10 cellular contexts compared by ENCODE assay signal in the genomic region with DNA sequence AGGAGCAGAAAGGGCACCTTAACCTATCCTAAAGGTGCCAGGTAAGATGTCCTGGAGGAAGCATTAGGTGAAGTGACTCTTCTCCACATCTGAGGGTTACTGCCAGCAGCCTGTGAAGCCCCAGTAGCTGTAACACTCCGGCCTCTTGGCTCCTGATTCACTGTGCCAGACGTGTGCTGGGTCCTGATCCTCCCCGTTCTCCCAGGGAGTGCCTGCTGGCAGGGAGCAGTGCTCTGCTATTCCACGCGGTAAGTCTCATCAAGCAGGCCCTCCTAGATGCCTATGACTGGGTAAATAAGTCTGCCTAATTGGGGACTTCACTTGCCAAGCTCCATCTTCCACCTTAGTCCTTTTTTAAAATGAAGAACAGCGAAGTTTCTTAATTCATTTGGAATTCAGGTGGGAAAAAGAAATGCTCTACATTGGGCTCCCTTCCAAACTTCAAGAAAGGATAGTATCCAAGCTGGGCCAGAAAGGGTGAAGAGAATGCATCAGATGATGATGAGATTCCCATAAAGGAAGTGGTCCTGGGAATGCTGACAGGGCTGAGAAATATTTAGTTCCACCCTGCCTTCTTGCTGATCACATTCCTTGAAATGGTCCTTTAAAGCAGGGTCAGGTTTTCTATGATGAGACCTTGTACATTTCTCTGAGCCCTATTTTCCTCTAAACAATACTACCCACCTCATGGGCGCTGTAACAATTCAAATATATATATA.
DNase-seq lines count a peak whose midpoint lies in the region; ATAC-seq and TF ChIP-seq lines count a peak whose summit lies in the region.
"Had no signal": no experiment of that assay in that cellular context is flagged by ENCODE, and none has a peak within 500 bp of the region (broad histone marks: within the 10 kb centered on the region; RNA-seq: fewer than 3 reads in every experiment).

No MANE protein-coding gene starts in this region.

- ATAC-seq in SK-N-SH treated with all-trans-retinoic acid at 6 μM for 48 hours (peak; percentile 4; the same call in 1 of the 3 replicates), GM19324 (IDR thresholded peaks at IDR 0.05; ENCODE audit: low FRiP score, unreplicated experiment) (no peak)

- H3K4me1 ChIP-seq in Caco-2, result peaks cover 40% of the 10 kb centered on the region

- H3K4me3 ChIP-seq in Caco-2 (ENCODE audit: low read depth, low read length), result no peak overlapping the region

- intact Hi-C loops in Caco-2 (cut with micrococcal nuclease; ENCODE audit: unreplicated experiment), result loop anchor here (1.0 kb wide), 3 partner anchors 9 to 100 kb away; no protein-coding TSS in a partner anchor

- H3K27me3 ChIP-seq in Caco-2 (replicated peaks; ENCODE audit: control insufficient read depth, insufficient read depth, low read length), result no peaks in the 10 kb centered on the region

- H3K36me3 ChIP-seq in Caco-2 (ENCODE audit: control insufficient read depth, insufficient read depth, low read length), result no peaks in the 10 kb centered on the region

- H3K4me1 Mint-ChIP-seq in Caco-2 (ENCODE audit: low read depth, unreplicated experiment), result peaks cover 17% of the 10 kb centered on the region

- H3K9me3 Mint-ChIP-seq in Caco-2 (ENCODE audit: unreplicated experiment), result no peaks in the 10 kb centered on the region

- no peaks in the 10 kb centered on the region for H3K9me3 ChIP-seq in Caco-2

- no peak overlapping the region for H3K4me3 Mint-ChIP-seq in Caco-2 (ENCODE audit: unreplicated experiment)

- DNase-seq in Caco-2 (no peak), fibroblast of gingiva (ENCODE audit: low read depth) (peak; percentile 38), renal cortical epithelial cell (ENCODE audit: low read depth) (peak; percentile 74), AML-193 (lab: John Stamatoyannopoulos, UW) (no peak), NCI-H2029 (lab: John Stamatoyannopoulos, UW) (no peak)
- DNase-seq in stimulated activated CD4-positive, alpha-beta T cell treated with anti-CD3 and anti-CD28 coated beads, Interleukin-1b, Interleukin-23, amount 100 ng/mL, for 48 hours, result no peak
- DNase-seq: activated CD8-positive, alpha-beta memory T cell treated with anti-CD3 and anti-CD28 coated beads for 24 hours; NCI-H2171 had no signal

- peak overlapping the region; percentile 16 for H3K27ac Mint-ChIP-seq in Caco-2 (ENCODE audit: unreplicated experiment)

- CTCF ChIA-PET in Caco-2 (lab: Charles Lee), result interaction anchor here (0.8 to 1.4 kb wide), 13 partner anchors 11 to 319 kb away, joined by 3 to 27 read pairs (median 4); partner anchors contain the start of gene MAML2

- H3K36me3 Mint-ChIP-seq in Caco-2 (ENCODE audit: insufficient read depth, unreplicated experiment), result no peaks in the 10 kb centered on the region

- H3K27me3 Mint-ChIP-seq in Caco-2 (ENCODE audit: insufficient read depth, unreplicated experiment), result no peaks in the 10 kb centered on the region

- no TSS peak for BruUV-seq in Caco-2 (replicated peaks; lab: Mats Ljungman, UMichigan)

- no peak for TF ChIP-seq CTCF in Caco-2 (IDR thresholded peaks at IDR 0.05; ENCODE audit: insufficient read depth in 1 of 2, low read depth in 1 of 2, low read length in 1 of 2, severe bottlenecking in 1 of 2, unreplicated experiment in 1 of 2)

- POLR2A ChIA-PET in Caco-2 (lab: Charles Lee), result no interaction called here

TF ChIP-seq in SK-N-SH treated with all-trans-retinoic acid at 6 μM for 48 hours, 23 proteins besides CTCF, POLR2A, EP300 and RAD21:
- TF ChIP-seq CREB5 (CRISPR knock-in tag; IDR thresholded peaks at IDR 0.05; ENCODE audit: low read depth), result no peak
- TF ChIP-seq ISL1 (CRISPR knock-in tag; IDR thresholded peaks at IDR 0.05), result peak; percentile 22; the same call in 1 of the 2 replicates
- no peak for TF ChIP-seq ARNTL (CRISPR knock-in tag; IDR thresholded peaks at IDR 0.05; ENCODE audit: borderline replicate concordance, low read depth)
- TF ChIP-seq ESRRG (CRISPR knock-in tag; IDR thresholded peaks at IDR 0.05), result no peak
- TF ChIP-seq SNAI2 (CRISPR knock-in tag; IDR thresholded peaks at IDR 0.05), result 0 out of 2 replicates have a peak, but pooled peaks have one; percentile 29
- no peak for TF ChIP-seq ZNF70 (CRISPR knock-in tag; IDR thresholded peaks at IDR 0.05)
- no peak for TF ChIP-seq OSR1 (CRISPR knock-in tag; IDR thresholded peaks at IDR 0.05)
- no peak for TF ChIP-seq PPARA (CRISPR knock-in tag; IDR thresholded peaks at IDR 0.05; ENCODE audit: borderline replicate concordance)
- TF ChIP-seq ZFP3 (CRISPR knock-in tag; IDR thresholded peaks at IDR 0.05), result 0 out of 2 replicates have a peak, but pooled peaks have one; percentile 52
- TF ChIP-seq, protein P1, sequence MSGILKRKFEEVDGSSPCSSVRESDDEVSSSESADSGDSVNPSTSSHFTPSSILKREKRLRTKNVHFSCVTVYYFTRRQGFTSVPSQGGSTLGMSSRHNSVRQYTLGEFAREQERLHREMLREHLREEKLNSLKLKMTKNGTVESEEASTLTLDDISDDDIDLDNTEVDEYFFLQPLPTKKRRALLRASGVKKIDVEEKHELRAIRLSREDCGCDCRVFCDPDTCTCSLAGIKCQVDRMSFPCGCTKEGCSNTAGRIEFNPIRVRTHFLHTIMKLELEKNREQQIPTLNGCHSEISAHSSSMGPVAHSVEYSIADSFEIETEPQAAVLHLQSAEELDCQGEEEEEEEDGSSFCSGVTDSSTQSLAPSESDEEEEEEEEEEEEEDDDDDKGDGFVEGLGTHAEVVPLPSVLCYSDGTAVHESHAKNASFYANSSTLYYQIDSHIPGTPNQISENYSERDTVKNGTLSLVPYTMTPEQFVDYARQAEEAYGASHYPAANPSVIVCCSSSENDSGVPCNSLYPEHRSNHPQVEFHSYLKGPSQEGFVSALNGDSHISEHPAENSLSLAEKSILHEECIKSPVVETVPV (CRISPR knock-in tag; IDR thresholded peaks at IDR 0.05), result no peak
- TF ChIP-seq ZFP30 (CRISPR knock-in tag; IDR thresholded peaks at IDR 0.05), result no peak
- TF ChIP-seq, protein P2, sequence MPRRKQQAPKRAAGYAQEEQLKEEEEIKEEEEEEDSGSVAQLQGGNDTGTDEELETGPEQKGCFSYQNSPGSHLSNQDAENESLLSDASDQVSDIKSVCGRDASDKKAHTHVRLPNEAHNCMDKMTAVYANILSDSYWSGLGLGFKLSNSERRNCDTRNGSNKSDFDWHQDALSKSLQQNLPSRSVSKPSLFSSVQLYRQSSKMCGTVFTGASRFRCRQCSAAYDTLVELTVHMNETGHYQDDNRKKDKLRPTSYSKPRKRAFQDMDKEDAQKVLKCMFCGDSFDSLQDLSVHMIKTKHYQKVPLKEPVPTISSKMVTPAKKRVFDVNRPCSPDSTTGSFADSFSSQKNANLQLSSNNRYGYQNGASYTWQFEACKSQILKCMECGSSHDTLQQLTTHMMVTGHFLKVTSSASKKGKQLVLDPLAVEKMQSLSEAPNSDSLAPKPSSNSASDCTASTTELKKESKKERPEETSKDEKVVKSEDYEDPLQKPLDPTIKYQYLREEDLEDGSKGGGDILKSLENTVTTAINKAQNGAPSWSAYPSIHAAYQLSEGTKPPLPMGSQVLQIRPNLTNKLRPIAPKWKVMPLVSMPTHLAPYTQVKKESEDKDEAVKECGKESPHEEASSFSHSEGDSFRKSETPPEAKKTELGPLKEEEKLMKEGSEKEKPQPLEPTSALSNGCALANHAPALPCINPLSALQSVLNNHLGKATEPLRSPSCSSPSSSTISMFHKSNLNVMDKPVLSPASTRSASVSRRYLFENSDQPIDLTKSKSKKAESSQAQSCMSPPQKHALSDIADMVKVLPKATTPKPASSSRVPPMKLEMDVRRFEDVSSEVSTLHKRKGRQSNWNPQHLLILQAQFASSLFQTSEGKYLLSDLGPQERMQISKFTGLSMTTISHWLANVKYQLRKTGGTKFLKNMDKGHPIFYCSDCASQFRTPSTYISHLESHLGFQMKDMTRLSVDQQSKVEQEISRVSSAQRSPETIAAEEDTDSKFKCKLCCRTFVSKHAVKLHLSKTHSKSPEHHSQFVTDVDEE (CRISPR knock-in tag; IDR thresholded peaks at IDR 0.05), result no peak
- TF ChIP-seq RARB (CRISPR knock-in tag; IDR thresholded peaks at IDR 0.05), result no peak
- peak; percentile 66 for TF ChIP-seq CSDC2 (CRISPR knock-in tag; IDR thresholded peaks at IDR 0.05)

Comparison
In these comparisons a context has a peak if more than half of its experiments do, and no peak if none do; other contexts are left out.
1. DNase-seq: peak in fibroblast of gingiva (single experiment) and renal cortical epithelial cell (single experiment); none in Caco-2 (0 of 2), stimulated activated CD4-positive, alpha-beta T cell treated with anti-CD3 and anti-CD28 coated beads, Interleukin-1b, Interleukin-23, amount 100 ng/mL, for 48 hours (single experiment), AML-193 (0 of 2) and NCI-H2029 (single experiment).